Comparison of ENCODE assay signal across 8 cellular contexts in genomic region chr2:172442072-172442895, GRCh38. TPM values are rescaled to one million over a fixed set of nuclear protein-coding genes. Genes with fewer than 3 reads are reported as not detected.
DNase-seq lines count a peak whose midpoint lies in the region; ATAC-seq and TF ChIP-seq lines count a peak whose summit lies in the region.

No MANE protein-coding gene starts in this region.

- 0 out of 2 replicates have a peak overlapping the region, but pooled peaks have one; percentile 3 for H3K4me2 ChIP-seq in GM23338

- H3K79me2 ChIP-seq in GM23338 (replicated peaks; ENCODE audit: insufficient read depth), result peaks cover 100% of the 10 kb centered on the region

- H3K9me3 Mint-ChIP-seq in GM23338, result no peaks in the 10 kb centered on the region
- H3K9me3 Mint-ChIP-seq in chondrocyte (ENCODE audit: low read depth), result no peaks in the 10 kb centered on the region
- H3K9me3 Mint-ChIP-seq in endodermal cell, result no peaks in the 10 kb centered on the region

- DNase-seq in GM23338 (ENCODE audit: low spot score) (no peak), RPMI7951 (ENCODE audit: low read depth) (peak; percentile 100), astrocyte of the hippocampus (ENCODE audit: low read depth, low spot score) (peak; percentile 93), mucosa of gallbladder (ENCODE audit: low spot score) (peak; percentile 82), chondrocyte (ENCODE audit: low spot score) (no peak), endodermal cell (no peak)

- no peaks in the 10 kb centered on the region for H3K27me3 ChIP-seq in GM23338 (ENCODE audit: insufficient read depth)
- no peaks in the 10 kb centered on the region for H3K27me3 ChIP-seq in endodermal cell (ENCODE audit: control insufficient read depth, insufficient read depth, low read length, poor library complexity, severe bottlenecking)

- H3K4me1 Mint-ChIP-seq in GM23338 (peaks cover 47% of the 10 kb centered on the region), chondrocyte (ENCODE audit: low read depth) (peaks cover 26% of the 10 kb centered on the region), endodermal cell (peaks cover 34% of the 10 kb centered on the region)

- no peak overlapping the region for H3K27ac ChIP-seq in GM23338 (ENCODE audit: low read depth)
- H3K27ac ChIP-seq in endodermal cell (ENCODE audit: low read depth, low read length), result no peak overlapping the region

- no peak for TF ChIP-seq CTCF in GM23338 (conservative IDR thresholded peaks at IDR 0.05; ENCODE audit: low read depth in 2 of 2)
- no peak for TF ChIP-seq CTCF in chondrocyte (IDR thresholded peaks at IDR 0.05)
- TF ChIP-seq CTCF in endodermal cell (conservative IDR thresholded peaks at IDR 0.05), result no peak

- peaks cover 61% of the 10 kb centered on the region for H3K4me1 ChIP-seq in GM23338 (ENCODE audit: insufficient read depth)
- H3K4me1 ChIP-seq in endodermal cell (ENCODE audit: control insufficient read depth, insufficient read depth, low read length), result no peaks in the 10 kb centered on the region

- no peaks in the 10 kb centered on the region for H3F3A ChIP-seq in GM23338 (replicated peaks; ENCODE audit: low read depth)

- H3K36me3 ChIP-seq in GM23338 (ENCODE audit: insufficient read depth), result no peaks in the 10 kb centered on the region
- H3K36me3 ChIP-seq in endodermal cell (ENCODE audit: control insufficient read depth, insufficient read depth, low read length), result no peaks in the 10 kb centered on the region

- WGBS in endodermal cell (ENCODE audit: insufficient coverage in 1 of 2, insufficient read length in 1 of 2), 2 experiments, result 76 to 80% methylated on average over 6 to 10 of the region's 10 CpGs

- H3K4me3 Mint-ChIP-seq in GM23338 (no peak overlapping the region), chondrocyte (ENCODE audit: unreplicated experiment) (no peak overlapping the region), endodermal cell (no peak overlapping the region)

- no peak overlapping the region for H3K9ac ChIP-seq in endodermal cell (ENCODE audit: extremely low read depth, low read length, poor library complexity, severe bottlenecking)

- H3K36me3 Mint-ChIP-seq in GM23338 (ENCODE audit: low read depth) (peaks cover 12% of the 10 kb centered on the region; the same call in 2 of the 3 replicates), chondrocyte (ENCODE audit: low read depth) (no peaks in the 10 kb centered on the region), endodermal cell (ENCODE audit: low read depth) (peaks cover 4% of the 10 kb centered on the region)

- H3K27me3 Mint-ChIP-seq in GM23338 (ENCODE audit: insufficient read depth, low read depth, poor library complexity) (no peaks in the 10 kb centered on the region), chondrocyte (ENCODE audit: low read depth) (no peaks in the 10 kb centered on the region), endodermal cell (ENCODE audit: insufficient read depth) (peaks cover 34% of the 10 kb centered on the region)

- peaks cover 26% of the 10 kb centered on the region for H4K20me1 ChIP-seq in GM23338 (replicated peaks; ENCODE audit: insufficient read depth)

- peak overlapping the region; percentile 67 for H3K27ac Mint-ChIP-seq in GM23338
- H3K27ac Mint-ChIP-seq in chondrocyte (ENCODE audit: unreplicated experiment), result no peak overlapping the region
- no peak overlapping the region for H3K27ac Mint-ChIP-seq in endodermal cell

- H3K4me3 ChIP-seq in GM23338 (no peak overlapping the region), endodermal cell (ENCODE audit: low read length) (no peak overlapping the region)

- no peaks in the 10 kb centered on the region for H3K9me3 ChIP-seq in endodermal cell (ENCODE audit: control insufficient read depth, low read length)

- ATAC-seq in GM23338 (peak; percentile 75), HG03280 (IDR thresholded peaks at IDR 0.05; ENCODE audit: unreplicated experiment) (no peak), GM19455 (IDR thresholded peaks at IDR 0.05; ENCODE audit: unreplicated experiment) (no peak)

- no peak overlapping the region for H2AFZ ChIP-seq in GM23338

- H3K9me2 ChIP-seq in GM23338 (ENCODE audit: insufficient read depth), result peaks cover 4% of the 10 kb centered on the region; the same call in 1 of the 2 replicates

TF ChIP-seq in GM23338, 12 proteins besides CTCF, POLR2A, EP300 and RAD21:
- TF ChIP-seq ZNF331 (CRISPR knock-in tag; IDR thresholded peaks at IDR 0.05; ENCODE audit: low read depth) (no peak), CREB1 (CRISPR knock-in tag; IDR thresholded peaks at IDR 0.05; ENCODE audit: low read depth) (no peak), POLR2AphosphoS5 (IDR thresholded peaks at IDR 0.05; ENCODE audit: low read depth) (no peak)

RNA-seq across cellular contexts. Expression of gene ITGA6, which starts 14.9 kb away (rescaled TPM):
- total RNA-seq in GM23338 (2014; rRNA removed; shearing (Covaris generic)), result 124 and 129 TPM in 2 replicates
- polyA plus RNA-seq in GM23338 (2016; fragmentation: Nextera tagmentation; extraction: Ambion mirVana), result 28.6 and 32.9 TPM in 2 replicates
- 61.8 and 62.0 TPM in 2 replicates for total RNA-seq in RPMI7951 (2014; rRNA removed; shearing (Covaris generic))
- total RNA-seq in mucosa of gallbladder, result 71.4 TPM
- total RNA-seq in chondrocyte, result 3.4 to 5.7 TPM (median 5.0 TPM) in 3 replicates
- total RNA-seq in endodermal cell, result 10 to 100 TPM; 35.8 to 45.7 TPM
- polyA plus RNA-seq in endodermal cell (2013, experiment 1 of 2), result 46.1 TPM
- 43.2 TPM for polyA plus RNA-seq in endodermal cell (2013, experiment 2 of 2)

Comparison
In these comparisons a context has a peak if more than half of its experiments do, and no peak if none do; other contexts are left out.
1. DNase-seq: peak in RPMI7951 (single experiment), astrocyte of the hippocampus (single experiment) and mucosa of gallbladder (single experiment); none in GM23338 (single experiment), chondrocyte (single experiment) and endodermal cell (single experiment).